1 cellular context compared by ENCODE assay signal in the genomic region with DNA sequence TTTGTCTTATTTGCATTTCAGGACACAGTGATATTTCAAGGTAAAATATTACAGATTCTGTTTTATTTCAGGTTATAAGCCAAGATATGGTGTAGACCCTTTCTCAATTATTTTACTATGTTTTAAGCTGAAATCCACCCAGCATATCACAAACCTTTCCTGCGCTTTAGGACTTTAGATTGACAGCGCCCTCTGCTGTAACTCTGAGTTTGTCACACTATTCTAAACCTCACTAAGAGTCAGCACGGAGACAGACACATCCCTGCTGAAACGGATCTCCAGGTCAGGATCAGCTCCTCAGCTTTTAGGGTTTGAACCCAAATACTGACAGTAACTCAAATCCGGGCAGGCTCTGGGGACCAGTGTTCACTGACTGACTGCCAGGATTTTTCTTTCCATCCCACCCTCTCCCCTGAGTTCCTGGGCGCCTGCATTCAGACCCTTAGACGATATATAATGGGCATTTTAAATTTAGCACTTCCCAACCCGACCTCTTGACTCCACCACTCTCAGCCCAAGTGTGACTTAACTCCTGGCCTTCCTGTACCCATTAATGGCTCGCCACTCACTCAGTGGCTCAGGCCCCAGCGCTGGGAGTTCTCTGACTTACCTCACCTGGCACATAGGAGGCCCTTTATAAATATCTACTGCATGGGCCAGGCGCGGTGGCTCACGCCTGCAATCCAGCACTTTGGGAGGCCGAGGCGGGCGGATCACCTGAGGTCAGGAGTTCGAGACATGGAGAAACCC.
TF ChIP-seq lines count a peak whose summit lies in the region.

No MANE protein-coding gene starts in this region.

TF ChIP-seq in GM12878, 131 proteins besides CTCF, POLR2A, EP300 and RAD21:
- TF ChIP-seq SMC3 (IDR thresholded peaks at IDR 0.05; ENCODE audit: borderline replicate concordance, low read length) (peak; percentile 69; the same call in 1 of the 2 replicates), ZNF217 (IDR thresholded peaks at IDR 0.05) (no peak)
TF ChIP-seq in GM12878: peak in this region for 1.
